9 cellular contexts compared by ENCODE assay signal in genomic region chr7:20647908-20648776, GRCh38.
DNase-seq lines count a peak whose midpoint lies in the region; TF ChIP-seq lines count a peak whose summit lies in the region.
"Had no signal": no experiment of that assay in that cellular context is flagged by ENCODE, and none has a peak within 500 bp of the region (broad histone marks: within the 10 kb centered on the region; RNA-seq: fewer than 3 reads in every experiment).

No MANE protein-coding gene starts in this region.

- no peaks in the 10 kb centered on the region for H3K9me3 ChIP-seq in NT2/D1 (ENCODE audit: insufficient read depth, low read length)
- H3K9me3 ChIP-seq: right lobe of liver had no signal

- no peaks in the 10 kb centered on the region for H3K4me1 ChIP-seq in NT2/D1 (ENCODE audit: insufficient read depth, insufficient read length)
- H3K4me1 ChIP-seq: right lobe of liver had no signal

- no peak overlapping the region for H3K9ac ChIP-seq in NT2/D1 (ENCODE audit: insufficient read length, low read depth)

- peaks cover 14% of the 10 kb centered on the region for H3K27me3 ChIP-seq in NT2/D1 (ENCODE audit: insufficient read depth, insufficient read length)
- H3K27me3 ChIP-seq: right lobe of liver had no signal

- TF ChIP-seq CTCF in GM10266 (IDR thresholded peaks at IDR 0.05; ENCODE audit: control insufficient read depth, insufficient read depth, low read depth, missing control alignments) (peak; percentile 44), HFF-Myc (IDR thresholded peaks at IDR 0.05; ENCODE audit: low read depth, low read length, missing control alignments) (peak; percentile 33)

- H3K36me3 ChIP-seq in NT2/D1 (ENCODE audit: insufficient read depth, insufficient read length, low read length), result no peaks in the 10 kb centered on the region
- H3K36me3 ChIP-seq: right lobe of liver had no signal

- no peak overlapping the region for H3K4me3 ChIP-seq in HFF-Myc (replicated peaks; ENCODE audit: low read depth, low read length)
- H3K4me3 ChIP-seq in NT2/D1 (ENCODE audit: insufficient read length, low read depth), result no peak overlapping the region
- H3K4me3 ChIP-seq: right lobe of liver had no signal

- DNase-seq in GM10266 (ENCODE audit: extremely low spot score) (no peak), HFF-Myc (ENCODE audit: extremely low read depth, low read depth) (no peak), NT2/D1 (ENCODE audit: low read depth, low spot score) (peak; percentile 85), germinal center (ENCODE audit: low spot score) (peak; percentile 5), DMS79 treated with DMSO at 0.1 percent for 48 hours (lab: John Stamatoyannopoulos, UW) (no peak)
- DNase-seq in activated T-cell treated with anti-CD3 and anti-CD28 coated beads, Interleukin-2, amount 50 U/mL, for 1 hour, result no peak
- no peak for DNase-seq in activated CD4-positive, alpha-beta T cell treated with anti-CD3 and anti-CD28 coated beads for 48 hours
- no peak for DNase-seq in effector CD4-positive, alpha-beta T cell
- DNase-seq: right lobe of liver had no signal

Comparison
In these comparisons a context has a peak if more than half of its experiments do, and no peak if none do; other contexts are left out.
1. DNase-seq: peak in NT2/D1 (single experiment) and germinal center (single experiment); none in GM10266 (single experiment), HFF-Myc (single experiment), DMS79 treated with DMSO at 0.1 percent for 48 hours (single experiment), activated T-cell treated with anti-CD3 and anti-CD28 coated beads, Interleukin-2, amount 50 U/mL, for 1 hour (single experiment), activated CD4-positive, alpha-beta T cell treated with anti-CD3 and anti-CD28 coated beads for 48 hours (single experiment) and effector CD4-positive, alpha-beta T cell (single experiment).